8 cellular contexts compared by ENCODE assay signal in genomic region chr12:76083246-76083735, GRCh38. TPM values are rescaled to one million over a fixed set of nuclear protein-coding genes. Genes with fewer than 3 reads are reported as not detected.
DNase-seq lines count a peak whose midpoint lies in the region; ATAC-seq, FAIRE-seq and TF ChIP-seq lines count a peak whose summit lies in the region.

No MANE protein-coding gene starts in this region.

- DNase-seq in Caco-2 (no peak), Panc1 (ENCODE audit: low read depth, low spot score) (no peak), epithelial cell of esophagus (ENCODE audit: low read depth) (no peak), pancreas (no peak), activated gamma-delta T cell treated with Interleukin-2 at 50 U/mL for 16 hours (no peak), AML-193 (lab: John Stamatoyannopoulos, UW) (no peak)

- no peaks in the 10 kb centered on the region for H3K27me3 Mint-ChIP-seq in Caco-2 (ENCODE audit: insufficient read depth, unreplicated experiment)

- peak overlapping the region; percentile 96 for H3K4me3 Mint-ChIP-seq in Caco-2 (ENCODE audit: unreplicated experiment)

- CTCF ChIA-PET in Caco-2 (lab: Charles Lee): interaction anchor here (0.6 kb wide), 2 partner anchors 59 to 372 kb away, joined by 4 to 6 read pairs; no protein-coding TSS in a partner anchor
- CTCF ChIA-PET in Panc1 (lab: Charles Lee): no interaction called here

- H3K4me3 ChIP-seq in Caco-2 (ENCODE audit: low read depth, low read length) (peak overlapping the region; percentile 78), Panc1 (ENCODE audit: low read depth in 2 of 2, low read length in 2 of 2) (peak overlapping the region; percentile 61 to 96), epithelial cell of esophagus (ENCODE audit: low read length) (peak overlapping the region; percentile 74), pancreas (peak overlapping the region; percentile 65 to 93 (median 87))

- H3K36me3 ChIP-seq in Caco-2 (ENCODE audit: control insufficient read depth, insufficient read depth, low read length) (no peaks in the 10 kb centered on the region; the same call in 1 of the 2 replicates), Panc1 (ENCODE audit: control insufficient read depth, insufficient read depth, low read length) (peaks cover 10% of the 10 kb centered on the region; the same call in 1 of the 2 replicates), pancreas (no peaks in the 10 kb centered on the region)

- WGBS in pancreas, 2 donors: 17 to 18% methylated on average over 11 of the region's 11 CpGs

- no peaks in the 10 kb centered on the region for H3K9me3 ChIP-seq in Caco-2
- no peaks in the 10 kb centered on the region for H3K9me3 ChIP-seq in Panc1 (ENCODE audit: control insufficient read depth, insufficient read depth, low read depth, low read length)
- no peaks in the 10 kb centered on the region for H3K9me3 ChIP-seq in pancreas

- intact Hi-C loops in Caco-2 (cut with micrococcal nuclease; ENCODE audit: unreplicated experiment) (loop anchor here (5.0 to 10.0 kb wide), 2 partner anchors 74 to 472 kb away; partner anchors contain the start of gene OSBPL8), Panc1 (cut with micrococcal nuclease; ENCODE audit: unreplicated experiment) (loop anchor here (5.0 to 10.0 kb wide), 3 partner anchors 72 to 372 kb away; partner anchors contain the start of gene BBS10), pancreas (cut with DNase I) (no loop called here)

- TF ChIP-seq CTCF in Caco-2 (IDR thresholded peaks at IDR 0.05; ENCODE audit: insufficient read depth in 1 of 2, low read depth in 1 of 2, low read length in 1 of 2, severe bottlenecking in 1 of 2, unreplicated experiment in 1 of 2): no peak
- no peak for TF ChIP-seq CTCF in Panc1 (IDR thresholded peaks at IDR 0.05)
- no peak for TF ChIP-seq CTCF in epithelial cell of esophagus (IDR thresholded peaks at IDR 0.05; ENCODE audit: insufficient read depth, low read depth, low read length, missing control alignments)
- TF ChIP-seq CTCF in pancreas (IDR thresholded peaks at IDR 0.05): no peak

- FAIRE-seq in pancreas (lab: Jason Lieb, UNC): no peak

- in situ Hi-C loops in Panc1 (cut with HindIII; ENCODE audit: low pct_unique_long_range_greater_than_20kb, low sequenced_read_pairs): no loop called here

- H3K4me1 Mint-ChIP-seq in Caco-2 (ENCODE audit: low read depth, unreplicated experiment): peaks cover 34% of the 10 kb centered on the region

- peak overlapping the region; percentile 99 for H3K27ac Mint-ChIP-seq in Caco-2 (ENCODE audit: unreplicated experiment)

- H3K27me3 ChIP-seq in Caco-2 (replicated peaks; ENCODE audit: control insufficient read depth, insufficient read depth, low read length) (no peaks in the 10 kb centered on the region), Panc1 (ENCODE audit: control insufficient read depth, insufficient read depth, low read length) (no peaks in the 10 kb centered on the region), pancreas (no peaks in the 10 kb centered on the region)

- POLR2A ChIA-PET in Caco-2 (lab: Charles Lee) (interaction anchor here (0.8 kb wide), 1 partner anchor 161 kb away, joined by 5 read pairs; no protein-coding TSS in a partner anchor), Panc1 (lab: Charles Lee) (interaction anchor here (0.6 kb wide), 3 partner anchors 99 to 281 kb away, joined by 6 to 7 read pairs (median 7); no protein-coding TSS in a partner anchor)

- H3K27ac ChIP-seq in Panc1 (ENCODE audit: low read length): peak overlapping the region; percentile 90
- H3K27ac ChIP-seq in pancreas: peak overlapping the region in 3 of 4 donors; percentile 83 to 96 (median 96)

- BruUV-seq in Caco-2 (replicated peaks; lab: Mats Ljungman, UMichigan) (no TSS peak), Panc1 (replicated peaks; lab: Mats Ljungman, UMichigan) (no TSS peak)

- H3K4me1 ChIP-seq in Caco-2 (peaks cover 20% of the 10 kb centered on the region), Panc1 (ENCODE audit: control insufficient read depth, insufficient read depth, low read length) (peaks cover 26% of the 10 kb centered on the region), pancreas (peaks cover 0 to 20% (median 8%) of the 10 kb centered on the region in 3 donors)

- H3K9me3 Mint-ChIP-seq in Caco-2 (ENCODE audit: unreplicated experiment): no peaks in the 10 kb centered on the region

- ATAC-seq in Panc1: no peak
- ATAC-seq in pancreas: no peak
- no peak for ATAC-seq in HG03159 (IDR thresholded peaks at IDR 0.05; ENCODE audit: unreplicated experiment)
- ATAC-seq in HG03175 (IDR thresholded peaks at IDR 0.05; ENCODE audit: unreplicated experiment): no peak

- peaks cover 57% of the 10 kb centered on the region for H3K36me3 Mint-ChIP-seq in Caco-2 (ENCODE audit: insufficient read depth, unreplicated experiment)

RNA-seq across cellular contexts. Expression of gene NAP1L1, which starts 1.2 kb away (rescaled TPM):
- 696 and 711 TPM in 2 replicates for total RNA-seq in Caco-2 (2022)
- total RNA-seq in Panc1 (2021; ENCODE audit: unreplicated experiment): 620 TPM
- 300 TPM for polyA plus RNA-seq in Panc1 (2012; ENCODE audit: insufficient read length)
- 100 to 1,000 TPM in 3 of 6 donors, 10 to 100 TPM in 3; 69.4 to 188 (median 110) TPM for total RNA-seq in pancreas
- 100 to 1,000 TPM in 1 of 2 donors, 10 to 100 TPM in 1; 81.7 to 134 TPM for polyA plus RNA-seq in pancreas

RNA-seq across cellular contexts. Expression of gene PHLDA1, which starts 51.7 kb away (rescaled TPM):
- total RNA-seq in Caco-2 (2022) (46.2 and 47.2 TPM in 2 replicates), Panc1 (2021; ENCODE audit: unreplicated experiment) (159 TPM), pancreas (10 to 100 TPM in 3 of 6 donors, 1 to 10 TPM in 3; 2.9 to 16.1 (median 7.1) TPM)
- polyA plus RNA-seq in Panc1 (2012; ENCODE audit: insufficient read length): 124 TPM
- polyA plus RNA-seq in pancreas: 1 to 10 TPM; 2.9 to 5.9 TPM

Comparison
In these comparisons a context has a peak if more than half of its experiments do, and no peak if none do; other contexts are left out.
1. intact Hi-C loops: an anchor here in Caco-2 (5.0 to 10.0 kb wide) and Panc1 (5.0 to 10.0 kb wide); none called in pancreas.